14 cellular contexts compared by ENCODE assay signal in the genomic region with DNA sequence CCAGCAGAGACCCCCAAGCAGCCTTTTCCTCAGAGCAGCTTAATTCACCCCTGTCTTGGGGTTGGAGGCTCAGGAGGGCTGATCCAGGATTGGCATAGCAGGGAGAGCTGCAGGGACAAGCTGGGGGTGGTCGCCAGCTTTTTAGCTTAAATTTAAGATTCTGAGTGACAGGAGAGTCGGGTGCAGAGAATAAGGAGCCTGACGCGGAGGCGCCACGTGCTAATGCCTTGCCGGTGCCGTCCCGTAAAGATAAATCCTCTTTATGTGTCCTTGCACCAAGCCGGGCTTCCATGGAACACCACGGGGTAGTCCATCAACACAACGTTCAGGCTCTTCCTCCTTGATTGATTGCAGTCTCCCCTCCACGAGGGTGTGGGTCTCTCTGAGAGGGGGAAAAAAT. TPM values are rescaled to one million over a fixed set of nuclear protein-coding genes. Genes with fewer than 3 reads are reported as not detected.
A peak's percentile ranks its signal among the peaks of the same experiment; 100 is the strongest.
DNase-seq lines count a peak whose midpoint lies in the region; ATAC-seq, FAIRE-seq and TF ChIP-seq lines count a peak whose summit lies in the region.
"Had no signal": no experiment of that assay in that cellular context is flagged by ENCODE, and none has a peak within 500 bp of the region (broad histone marks: within the 10 kb centered on the region; RNA-seq: fewer than 3 reads in every experiment).

No MANE protein-coding gene starts in this region.

- no peak for TF ChIP-seq CTCF in SK-N-SH (IDR thresholded peaks at IDR 0.05)
- no peak for TF ChIP-seq CTCF in K562 (IDR thresholded peaks at IDR 0.05 in 2 of 3, conservative IDR thresholded peaks at IDR 0.05 in 1 of 3; ENCODE audit: insufficient read depth in 2 of 3, low read depth in 1 of 3, low read length in 3 of 3)
- no peak for TF ChIP-seq CTCF in spleen (IDR thresholded peaks at IDR 0.05 in 8 of 11, conservative IDR thresholded peaks at IDR 0.05 in 3 of 11)

- H3K27ac ChIP-seq in SK-N-SH (ENCODE audit: low read depth in 2 of 2, low read length in 1 of 2) (peak overlapping the region in 1 of 2 experiments; percentile 91; a peak in 2 of 4 replicates), K562 (ENCODE audit: extremely low read depth, low read depth, low read length) (no peak overlapping the region), neuronal stem cell (replicated peaks; ENCODE audit: low read length) (peak overlapping the region; percentile 83), spleen (no peak overlapping the region)
- H3K27ac ChIP-seq: BLaER1 treated with 17β-estradiol and CSF1 and Interleukin-3, amounts not matched to agents 10 nM and 100 nM had no signal

- DNase-seq in SK-N-SH: peak; percentile 26
- DNase-seq in K562 (ENCODE audit: extremely low read depth in 1 of 4, low spot score in 3 of 4): no peak
- no peak for DNase-seq in neuronal stem cell (ENCODE audit: low spot score)
- peak; percentile 51 for DNase-seq in spleen
- no peak for DNase-seq in RCC 7860 (ENCODE audit: low spot score)
- DNase-seq: AML-193; Calu3; CD4-positive, CD25-positive, alpha-beta regulatory T cell; DMS 273 treated with DMSO at 0.1 percent for 48 hours had no signal

- H3K79me1 ChIP-seq in neuronal stem cell (ENCODE audit: low read depth, low read length): peaks cover 14% of the 10 kb centered on the region

- no peaks in the 10 kb centered on the region for H3F3A ChIP-seq in SK-N-SH (replicated peaks; ENCODE audit: insufficient read depth)

- CTCF ChIA-PET in SK-N-SH (lab: Yijun Ruan, JAX) (interaction anchor here (0.6 to 4.3 kb wide), 7 partner anchors 54 to 349 kb away, joined by 3 to 16 read pairs (median 3); no protein-coding TSS in a partner anchor), K562 (lab: Yijun Ruan, JAX; ENCODE audit: low intra/inter-chr PET ratio) (no interaction called here)

- H3K4me1 ChIP-seq in SK-N-SH (ENCODE audit: control insufficient read depth in 1 of 2, insufficient read depth in 2 of 2, low read depth in 1 of 2, low read length in 1 of 2) (peaks cover 0 to 78% of the 10 kb centered on the region in 2 experiments; a peak in 1 of 4 replicates), K562 (replicated peaks in 1 of 2; ENCODE audit: control insufficient read depth in 2 of 2, insufficient read depth in 2 of 2, low read length in 2 of 2) (peaks cover 5 to 29% of the 10 kb centered on the region in 2 experiments; a peak in 3 of 5 replicates), neuronal stem cell (ENCODE audit: control insufficient read depth in 2 of 2, insufficient read depth in 1 of 2, low read depth in 1 of 2, low read length in 2 of 2) (peaks cover 7 to 47% of the 10 kb centered on the region in 2 donors), spleen (peaks cover 0 to 9% (median 4%) of the 10 kb centered on the region in 6 donors)

- H4K8ac ChIP-seq in neuronal stem cell (ENCODE audit: low read depth, low read length): no peak overlapping the region

- no peaks in the 10 kb centered on the region for H3K9me1 ChIP-seq in K562 (ENCODE audit: control insufficient read depth, insufficient read depth, low read length)

- H3K4me3 ChIP-seq in SK-N-SH (ENCODE audit: low read depth in 2 of 2, low read length in 1 of 2) (no peak overlapping the region; a peak in 1 of 4 replicates), K562 (no peak overlapping the region), neuronal stem cell (ENCODE audit: low read length in 2 of 2) (peak overlapping the region in 1 of 2 donors; percentile 7), spleen (no peak overlapping the region)
- H3K4me3 ChIP-seq: BLaER1 treated with 17β-estradiol and CSF1 and Interleukin-3, amounts not matched to agents 10 nM and 100 nM had no signal

- 62% methylated on average over 12 of the region's 13 CpGs for WGBS in SK-N-SH (ENCODE audit: low lambda C conversion rate)
- 29% methylated on average over 11 of the region's 13 CpGs for WGBS in K562 (ENCODE audit: insufficient coverage, low coverage, missing lambda C conversion rate)
- no CpG with 5 or more reads among the region's 13 CpGs for WGBS in neuronal stem cell (ENCODE audit: extremely low coverage in 2 of 2, insufficient read length in 2 of 2, insufficient replicate concordance in 1 of 2), 2 donors
- 62 to 78% (median 72%) methylated on average over 13 of the region's 13 CpGs for WGBS in spleen, 5 donors

- no peaks in the 10 kb centered on the region for H3K79me2 ChIP-seq in SK-N-SH (ENCODE audit: insufficient read depth)
- peaks cover 9% of the 10 kb centered on the region; the same call in 1 of the 3 replicates for H3K79me2 ChIP-seq in K562 (ENCODE audit: control insufficient read depth, insufficient read depth, low read length)

- H4K91ac ChIP-seq in neuronal stem cell (ENCODE audit: low read depth, low read length, poor library complexity): no peak overlapping the region

- H2BK15ac ChIP-seq in neuronal stem cell (ENCODE audit: low read length): no peak overlapping the region

- H3K18ac ChIP-seq in neuronal stem cell (ENCODE audit: low read length): peak overlapping the region; percentile 87

- no peaks in the 10 kb centered on the region for H4K20me1 ChIP-seq in SK-N-SH (ENCODE audit: insufficient read depth)
- H4K20me1 ChIP-seq in K562 (replicated peaks; ENCODE audit: control insufficient read depth, insufficient read depth, low read length): no peaks in the 10 kb centered on the region

- no peak overlapping the region for H2AK5ac ChIP-seq in neuronal stem cell (ENCODE audit: low read depth, low read length)

- no peak overlapping the region for H3K4ac ChIP-seq in neuronal stem cell (ENCODE audit: low read length)

- peak overlapping the region; percentile 42 for H3K14ac ChIP-seq in neuronal stem cell (ENCODE audit: low read length)

- no peak for TF ChIP-seq POLR2A in K562 (conservative IDR thresholded peaks at IDR 0.05)
- no peak for TF ChIP-seq POLR2A in spleen (IDR thresholded peaks at IDR 0.05)

- intact Hi-C loops in K562 (cut with micrococcal nuclease) (no loop called here), spleen (cut with DNase I; ENCODE audit: low total_unique reads) (no loop called here)

- H3K36me3 ChIP-seq in SK-N-SH (replicated peaks in 1 of 2; ENCODE audit: control insufficient read depth in 1 of 2, insufficient read depth in 2 of 2, low read length in 1 of 2) (no peaks in the 10 kb centered on the region), K562 (ENCODE audit: control insufficient read depth, insufficient read depth, low read length) (no peaks in the 10 kb centered on the region), neuronal stem cell (replicated peaks in 1 of 2; ENCODE audit: control insufficient read depth in 2 of 2, insufficient read depth in 2 of 2, low read length in 2 of 2) (peaks cover 0 to 73% of the 10 kb centered on the region in 2 donors), spleen (no peaks in the 10 kb centered on the region)
- H3K36me3 ChIP-seq: BLaER1 treated with 17β-estradiol and CSF1 and Interleukin-3, amounts not matched to agents 10 nM and 100 nM had no signal

- H2BK5ac ChIP-seq in neuronal stem cell (ENCODE audit: low read length): no peak overlapping the region

- no peaks in the 10 kb centered on the region for H3K9me2 ChIP-seq in SK-N-SH

- FAIRE-seq in K562 (lab: Jason Lieb, UNC) (no peak), RCC 7860 (lab: Jason Lieb, UNC) (no peak)

- no TSS peak for BruUV-seq in K562 (replicated peaks; lab: Mats Ljungman, UMichigan)

- no peak overlapping the region for H2BK12ac ChIP-seq in neuronal stem cell (ENCODE audit: low read length)

- no peak overlapping the region for H2AFZ ChIP-seq in SK-N-SH (ENCODE audit: low read depth)
- 0 out of 2 replicates have a peak overlapping the region, but pooled peaks have one; percentile 51 for H2AFZ ChIP-seq in K562 (ENCODE audit: low read depth, low read length)
- no peak overlapping the region for H2AFZ ChIP-seq in neuronal stem cell (ENCODE audit: low read length)

- TF ChIP-seq RAD21 in SK-N-SH (IDR thresholded peaks at IDR 0.05; ENCODE audit: low read length): no peak
- no peak for TF ChIP-seq RAD21 in K562 (CRISPR knock-in tag; conservative IDR thresholded peaks at IDR 0.05 in 1 of 2, IDR thresholded peaks at IDR 0.05 in 1 of 2)

- no peak for ATAC-seq in SK-N-SH treated with all-trans-retinoic acid at 6 μM for 48 hours
- ATAC-seq in K562: no peak
- no peak for ATAC-seq in GM19395 (IDR thresholded peaks at IDR 0.05; ENCODE audit: unreplicated experiment)
- ATAC-seq: HCT116 had no signal

- H3K27me3 ChIP-seq in SK-N-SH (ENCODE audit: insufficient read depth) (peaks cover 23% of the 10 kb centered on the region; the same call in 1 of the 2 replicates), K562 (ENCODE audit: control insufficient read depth in 2 of 2, insufficient read depth in 2 of 2, low read length in 2 of 2) (peaks cover 0 to 15% of the 10 kb centered on the region in 2 experiments; a peak in 3 of 5 replicates), neuronal stem cell (ENCODE audit: control insufficient read depth in 3 of 3, insufficient read depth in 3 of 3, low read depth in 1 of 3, low read length in 3 of 3) (peaks cover 0 to 61% (median 0%) of the 10 kb centered on the region in 3 experiments), spleen (replicated peaks in 1 of 7) (peaks cover 0 to 57% (median 39%) of the 10 kb centered on the region in 7 donors)

- H2BK120ac ChIP-seq in neuronal stem cell (ENCODE audit: low read depth, low read length): no peak overlapping the region

- no peak overlapping the region for H3K4me2 ChIP-seq in SK-N-SH
- no peak overlapping the region for H3K4me2 ChIP-seq in K562 (ENCODE audit: insufficient read depth, low read length)
- peak overlapping the region; percentile 88 for H3K4me2 ChIP-seq in neuronal stem cell (ENCODE audit: insufficient read depth, low read length, poor library complexity, severe bottlenecking)
- H3K4me2 ChIP-seq: BLaER1 treated with 17β-estradiol and CSF1 and Interleukin-3, amounts not matched to agents 10 nM and 100 nM had no signal

- no peak for TF ChIP-seq EP300 in SK-N-SH (IDR thresholded peaks at IDR 0.05; ENCODE audit: borderline replicate concordance in 1 of 2, low read depth in 1 of 2, low read length in 1 of 2)
- no peak for TF ChIP-seq EP300 in K562 (IDR thresholded peaks at IDR 0.05; ENCODE audit: low read length)

- H3K23ac ChIP-seq in neuronal stem cell (ENCODE audit: low read depth, low read length, poor library complexity): no peak overlapping the region

- POLR2A ChIA-PET in SK-N-SH (lab: Yijun Ruan, JAX): interaction anchor here (1.1 to 7.8 kb wide), 15 partner anchors 8 to 295 kb away, joined by 3 to 103 read pairs (median 9); no protein-coding TSS in a partner anchor
- POLR2A ChIA-PET in K562 (lab: Yijun Ruan, JAX): interaction anchor here (0.5 to 1.2 kb wide), 4 partner anchors 14 to 241 kb away, joined by 3 read pairs; no protein-coding TSS in a partner anchor

- in situ Hi-C loops in K562 (cut with MboI): loop anchor here (5.0 kb wide), 1 partner anchor 63 kb away; no protein-coding TSS in a partner anchor

- no peak overlapping the region for H3K9ac ChIP-seq in SK-N-SH
- peak overlapping the region in 1 of 2 experiments; percentile 26; a peak in 1 of 4 replicates for H3K9ac ChIP-seq in K562 (ENCODE audit: insufficient read depth in 1 of 2, low read depth in 2 of 2, low read length in 2 of 2)
- H3K9ac ChIP-seq in neuronal stem cell (ENCODE audit: low read depth, low read length, poor library complexity): peak overlapping the region; percentile 71
- H3K9ac ChIP-seq: BLaER1 treated with 17β-estradiol and CSF1 and Interleukin-3, amounts not matched to agents 10 nM and 100 nM had no signal

- H3K9me3 ChIP-seq in SK-N-SH: no peaks in the 10 kb centered on the region
- no peaks in the 10 kb centered on the region for H3K9me3 ChIP-seq in K562 (replicated peaks; ENCODE audit: control insufficient read depth, insufficient read depth, low read depth, low read length)
- no peaks in the 10 kb centered on the region for H3K9me3 ChIP-seq in neuronal stem cell (replicated peaks in 1 of 2; ENCODE audit: control insufficient read depth in 2 of 2, insufficient read depth in 1 of 2, low read depth in 1 of 2, low read length in 2 of 2)
- no peaks in the 10 kb centered on the region for H3K9me3 ChIP-seq in spleen

RNA-seq across cellular contexts. Expression of gene DLK1, which starts 3.8 kb away (rescaled TPM):
- 1.2 and 1.7 TPM in 2 replicates for polyA plus RNA-seq in SK-N-SH (2012; rRNA removed)
- polyA plus RNA-seq in SK-N-SH (2012; cell fraction: cytosol; rRNA removed): 1.7 and 2.8 TPM in 2 replicates
- polyA plus RNA-seq in SK-N-SH (2012; cell fraction: nucleus; rRNA removed): 0.73 and 0.87 TPM in 2 replicates
- total RNA-seq in K562 (2011; cell fraction: chromatin; rRNA removed; ENCODE audit: low replicate concordance): 16.9 and 103 TPM in 2 replicates
- 80.7 and 188 TPM in 2 replicates for total RNA-seq in K562 (2011; cell fraction: nucleolus; rRNA removed)
- total RNA-seq in K562 (2011; cell fraction: nucleoplasm; rRNA removed): 58.2 and 70.2 TPM in 2 replicates
- total RNA-seq in K562 (2014; rRNA removed): 11.8 and 12.5 TPM in 2 replicates
- 3.9 and 5.6 TPM in 2 replicates for total RNA-seq in K562 (2014; rRNA removed; fragmentation: Illumina TruSeq; extraction: Trizol)
- total RNA-seq in K562 (2015; rRNA removed; fragmentation: Illumina TruSeq; extraction: Trizol): 17.6 and 20.2 TPM in 2 replicates
- total RNA-seq in K562 (2021): 44.2 and 48.3 TPM in 2 replicates
- 97.2 and 430 TPM in 2 replicates for polyA plus RNA-seq in K562 (2011; rRNA removed)
- polyA plus RNA-seq in K562 (2011; cell fraction: cytosol; rRNA removed): 306 and 365 TPM in 2 replicates
- 296 and 371 TPM in 2 replicates for polyA plus RNA-seq in K562 (2011; cell fraction: nucleus; rRNA removed)
- polyA plus RNA-seq in K562 (2012): 106 and 264 TPM in 2 replicates
- polyA plus RNA-seq in K562 (2014; fragmentation: Illumina TruSeq; extraction: Trizol): 15.3 and 36.5 TPM in 2 replicates
- 1 to 10 TPM; 4.4 to 4.7 TPM for polyA plus RNA-seq in K562 (2014; fragmentation: Nextera tagmentation; extraction: Ambion mirVana)
- 21.4 and 27.5 TPM in 2 replicates for polyA plus RNA-seq in K562 (2014; rRNA removed)
- 35.4 and 85.9 TPM in 2 replicates for polyA minus RNA-seq in K562 (2011; rRNA and poly(A)+ RNA removed)
- polyA minus RNA-seq in K562 (2011; cell fraction: cytosol; rRNA and poly(A)+ RNA removed): 143 and 458 TPM in 2 replicates
- 44.6 and 117 TPM in 2 replicates for polyA minus RNA-seq in K562 (2011; cell fraction: nucleus; rRNA and poly(A)+ RNA removed)
- polyA plus RNA-seq in neuronal stem cell (2013, experiment 1 of 2): 6,496 TPM
- 6,408 TPM for polyA plus RNA-seq in neuronal stem cell (2013, experiment 2 of 2)
- under 1 TPM in 3 of 7 donors, not detected in 4; 0.17 to 0.79 (median 0.38) TPM for total RNA-seq in spleen
- polyA plus RNA-seq in spleen: not detected
- total RNA-seq: Calu3; CD4-positive, CD25-positive, alpha-beta regulatory T cell; H4 had no signal
- polyA plus RNA-seq: CD4-positive, CD25-positive, alpha-beta regulatory T cell had no signal

Comparison
In these comparisons a context has a peak if more than half of its experiments do, and no peak if none do; other contexts are left out.
1. DNase-seq: peak in SK-N-SH (single experiment) and spleen (single experiment); none in K562 (0 of 4), neuronal stem cell (single experiment) and RCC 7860 (single experiment).